Comparison of ENCODE assay signal across 2 cellular contexts in genomic region chr10:21423338-21423737, GRCh38.
TF ChIP-seq lines count a peak whose summit lies in the region.

No MANE protein-coding gene starts in this region.

TF ChIP-seq in GM23338, 12 proteins besides CTCF, POLR2A, EP300 and RAD21 (continued from another document):
- TF ChIP-seq ZNF462 (CRISPR knock-in tag; IDR thresholded peaks at IDR 0.05) (no peak), ETS1 (IDR thresholded peaks at IDR 0.05) (no peak), EZH2phosphoT487 (IDR thresholded peaks at IDR 0.05; ENCODE audit: unreplicated experiment) (no peak), ZNF331 (CRISPR knock-in tag; IDR thresholded peaks at IDR 0.05; ENCODE audit: low read depth) (no peak), ZNF114 (CRISPR knock-in tag; IDR thresholded peaks at IDR 0.05) (no peak), JUNB (IDR thresholded peaks at IDR 0.05; ENCODE audit: unreplicated experiment) (no peak)

TF ChIP-seq in K562, 482 proteins besides CTCF, POLR2A, EP300 and RAD21 (continued from another document):
- TF ChIP-seq ATF6 (CRISPR knock-in tag; IDR thresholded peaks at IDR 0.05) (no peak), THRB (CRISPR knock-in tag; conservative IDR thresholded peaks at IDR 0.05) (peak; percentile 72; the same call in 1 of the 2 replicates), ZNF561 (CRISPR knock-in tag; conservative IDR thresholded peaks at IDR 0.05) (no peak), ZBTB26 (CRISPR knock-in tag; IDR thresholded peaks at IDR 0.05) (peak; percentile 87; the same call in 1 of the 2 replicates)
